In the genomic region with DNA sequence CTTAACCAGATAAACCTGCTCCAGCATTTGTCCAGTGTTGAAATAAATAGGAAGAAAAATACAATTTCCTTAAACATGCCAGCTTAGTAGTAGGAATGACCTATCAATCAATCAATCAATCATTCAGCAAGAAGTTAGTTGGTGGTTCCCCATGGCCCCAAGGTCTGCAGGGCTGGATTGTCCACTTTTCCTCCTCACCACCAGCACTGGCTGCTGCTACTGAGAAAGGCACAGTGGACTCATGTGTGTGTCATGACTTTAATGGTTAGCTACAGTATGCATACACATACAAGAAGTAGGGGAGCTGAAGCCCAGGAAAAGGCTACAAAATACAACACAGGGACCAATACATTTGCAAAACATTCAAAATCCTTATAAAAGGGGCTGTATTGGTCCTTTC, we compare ENCODE assay signal across 2 cellular contexts.
TF ChIP-seq lines count a peak whose summit lies in the region.

No MANE protein-coding gene starts in this region.

TF ChIP-seq in HepG2, 621 proteins besides CTCF, POLR2A, EP300 and RAD21:
- TF ChIP-seq ZSCAN29 (CRISPR knock-in tag; conservative IDR thresholded peaks at IDR 0.05): no peak
- peak; percentile 95 for TF ChIP-seq RBM22 (optimal IDR thresholded peaks at IDR 0.05; ENCODE audit: low read length)
- peak; percentile 24; the same call in 1 of the 2 replicates for TF ChIP-seq POLR2AphosphoS5 (IDR thresholded peaks at IDR 0.05; ENCODE audit: low read depth, low read length)

TF ChIP-seq in GM12878, 131 proteins besides CTCF, POLR2A, EP300 and RAD21:
- TF ChIP-seq, protein P1, sequence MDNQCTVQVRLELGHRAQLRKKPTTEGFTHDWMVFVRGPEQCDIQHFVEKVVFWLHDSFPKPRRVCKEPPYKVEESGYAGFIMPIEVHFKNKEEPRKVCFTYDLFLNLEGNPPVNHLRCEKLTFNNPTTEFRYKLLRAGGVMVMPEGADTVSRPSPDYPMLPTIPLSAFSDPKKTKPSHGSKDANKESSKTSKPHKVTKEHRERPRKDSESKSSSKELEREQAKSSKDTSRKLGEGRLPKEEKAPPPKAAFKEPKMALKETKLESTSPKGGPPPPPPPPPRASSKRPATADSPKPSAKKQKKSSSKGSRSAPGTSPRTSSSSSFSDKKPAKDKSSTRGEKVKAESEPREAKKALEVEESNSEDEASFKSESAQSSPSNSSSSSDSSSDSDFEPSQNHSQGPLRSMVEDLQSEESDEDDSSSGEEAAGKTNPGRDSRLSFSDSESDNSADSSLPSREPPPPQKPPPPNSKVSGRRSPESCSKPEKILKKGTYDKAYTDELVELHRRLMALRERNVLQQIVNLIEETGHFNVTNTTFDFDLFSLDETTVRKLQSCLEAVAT (IDR thresholded peaks at IDR 0.05): no peak
- TF ChIP-seq MEF2A (IDR thresholded peaks at IDR 0.05; ENCODE audit: insufficient read depth, low read depth, low read length) (no peak), MEF2B (IDR thresholded peaks at IDR 0.05; ENCODE audit: partially characterized antibody, poor library complexity, severe bottlenecking) (no peak), HDGF (IDR thresholded peaks at IDR 0.05) (no peak), TCF3 (IDR thresholded peaks at IDR 0.05; ENCODE audit: borderline replicate concordance, insufficient read depth, low read depth, low read length) (no peak), RCOR1 (conservative IDR thresholded peaks at IDR 0.05; ENCODE audit: low read depth, low read length) (no peak), CHD1 (IDR thresholded peaks at IDR 0.05; ENCODE audit: low read depth, low read length) (no peak), MTA3 (IDR thresholded peaks at IDR 0.05; ENCODE audit: borderline replicate concordance, low read length) (no peak), NFIC (IDR thresholded peaks at IDR 0.05; ENCODE audit: low read depth, low read length) (no peak), SMC3 (IDR thresholded peaks at IDR 0.05; ENCODE audit: borderline replicate concordance, low read length) (no peak), FOS (IDR thresholded peaks at IDR 0.05; ENCODE audit: borderline replicate concordance, extremely low read depth, insufficient read length) (no peak), SPI1 (IDR thresholded peaks at IDR 0.05; ENCODE audit: borderline replicate concordance, insufficient read depth, low read depth, low read length) (no peak)
- TF ChIP-seq, protein P2, sequence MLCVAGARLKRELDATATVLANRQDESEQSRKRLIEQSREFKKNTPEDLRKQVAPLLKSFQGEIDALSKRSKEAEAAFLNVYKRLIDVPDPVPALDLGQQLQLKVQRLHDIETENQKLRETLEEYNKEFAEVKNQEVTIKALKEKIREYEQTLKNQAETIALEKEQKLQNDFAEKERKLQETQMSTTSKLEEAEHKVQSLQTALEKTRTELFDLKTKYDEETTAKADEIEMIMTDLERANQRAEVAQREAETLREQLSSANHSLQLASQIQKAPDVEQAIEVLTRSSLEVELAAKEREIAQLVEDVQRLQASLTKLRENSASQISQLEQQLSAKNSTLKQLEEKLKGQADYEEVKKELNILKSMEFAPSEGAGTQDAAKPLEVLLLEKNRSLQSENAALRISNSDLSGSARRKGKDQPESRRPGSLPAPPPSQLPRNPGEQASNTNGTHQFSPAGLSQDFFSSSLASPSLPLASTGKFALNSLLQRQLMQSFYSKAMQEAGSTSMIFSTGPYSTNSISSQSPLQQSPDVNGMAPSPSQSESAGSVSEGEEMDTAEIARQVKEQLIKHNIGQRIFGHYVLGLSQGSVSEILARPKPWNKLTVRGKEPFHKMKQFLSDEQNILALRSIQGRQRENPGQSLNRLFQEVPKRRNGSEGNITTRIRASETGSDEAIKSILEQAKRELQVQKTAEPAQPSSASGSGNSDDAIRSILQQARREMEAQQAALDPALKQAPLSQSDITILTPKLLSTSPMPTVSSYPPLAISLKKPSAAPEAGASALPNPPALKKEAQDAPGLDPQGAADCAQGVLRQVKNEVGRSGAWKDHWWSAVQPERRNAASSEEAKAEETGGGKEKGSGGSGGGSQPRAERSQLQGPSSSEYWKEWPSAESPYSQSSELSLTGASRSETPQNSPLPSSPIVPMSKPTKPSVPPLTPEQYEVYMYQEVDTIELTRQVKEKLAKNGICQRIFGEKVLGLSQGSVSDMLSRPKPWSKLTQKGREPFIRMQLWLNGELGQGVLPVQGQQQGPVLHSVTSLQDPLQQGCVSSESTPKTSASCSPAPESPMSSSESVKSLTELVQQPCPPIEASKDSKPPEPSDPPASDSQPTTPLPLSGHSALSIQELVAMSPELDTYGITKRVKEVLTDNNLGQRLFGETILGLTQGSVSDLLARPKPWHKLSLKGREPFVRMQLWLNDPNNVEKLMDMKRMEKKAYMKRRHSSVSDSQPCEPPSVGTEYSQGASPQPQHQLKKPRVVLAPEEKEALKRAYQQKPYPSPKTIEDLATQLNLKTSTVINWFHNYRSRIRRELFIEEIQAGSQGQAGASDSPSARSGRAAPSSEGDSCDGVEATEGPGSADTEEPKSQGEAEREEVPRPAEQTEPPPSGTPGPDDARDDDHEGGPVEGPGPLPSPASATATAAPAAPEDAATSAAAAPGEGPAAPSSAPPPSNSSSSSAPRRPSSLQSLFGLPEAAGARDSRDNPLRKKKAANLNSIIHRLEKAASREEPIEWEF (IDR thresholded peaks at IDR 0.05; ENCODE audit: insufficient replicate concordance, low read depth, low read length): no peak
- TF ChIP-seq, protein P3, sequence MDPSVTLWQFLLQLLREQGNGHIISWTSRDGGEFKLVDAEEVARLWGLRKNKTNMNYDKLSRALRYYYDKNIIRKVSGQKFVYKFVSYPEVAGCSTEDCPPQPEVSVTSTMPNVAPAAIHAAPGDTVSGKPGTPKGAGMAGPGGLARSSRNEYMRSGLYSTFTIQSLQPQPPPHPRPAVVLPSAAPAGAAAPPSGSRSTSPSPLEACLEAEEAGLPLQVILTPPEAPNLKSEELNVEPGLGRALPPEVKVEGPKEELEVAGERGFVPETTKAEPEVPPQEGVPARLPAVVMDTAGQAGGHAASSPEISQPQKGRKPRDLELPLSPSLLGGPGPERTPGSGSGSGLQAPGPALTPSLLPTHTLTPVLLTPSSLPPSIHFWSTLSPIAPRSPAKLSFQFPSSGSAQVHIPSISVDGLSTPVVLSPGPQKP (IDR thresholded peaks at IDR 0.05; ENCODE audit: low read depth, low read length): no peak
- TF ChIP-seq, protein P4, sequence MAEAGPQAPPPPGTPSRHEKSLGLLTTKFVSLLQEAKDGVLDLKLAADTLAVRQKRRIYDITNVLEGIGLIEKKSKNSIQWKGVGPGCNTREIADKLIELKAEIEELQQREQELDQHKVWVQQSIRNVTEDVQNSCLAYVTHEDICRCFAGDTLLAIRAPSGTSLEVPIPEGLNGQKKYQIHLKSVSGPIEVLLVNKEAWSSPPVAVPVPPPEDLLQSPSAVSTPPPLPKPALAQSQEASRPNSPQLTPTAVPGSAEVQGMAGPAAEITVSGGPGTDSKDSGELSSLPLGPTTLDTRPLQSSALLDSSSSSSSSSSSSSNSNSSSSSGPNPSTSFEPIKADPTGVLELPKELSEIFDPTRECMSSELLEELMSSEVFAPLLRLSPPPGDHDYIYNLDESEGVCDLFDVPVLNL (IDR thresholded peaks at IDR 0.05; ENCODE audit: low read depth, low read length): no peak
